Comparison of ENCODE assay signal across 1 cellular context in the genomic region with DNA sequence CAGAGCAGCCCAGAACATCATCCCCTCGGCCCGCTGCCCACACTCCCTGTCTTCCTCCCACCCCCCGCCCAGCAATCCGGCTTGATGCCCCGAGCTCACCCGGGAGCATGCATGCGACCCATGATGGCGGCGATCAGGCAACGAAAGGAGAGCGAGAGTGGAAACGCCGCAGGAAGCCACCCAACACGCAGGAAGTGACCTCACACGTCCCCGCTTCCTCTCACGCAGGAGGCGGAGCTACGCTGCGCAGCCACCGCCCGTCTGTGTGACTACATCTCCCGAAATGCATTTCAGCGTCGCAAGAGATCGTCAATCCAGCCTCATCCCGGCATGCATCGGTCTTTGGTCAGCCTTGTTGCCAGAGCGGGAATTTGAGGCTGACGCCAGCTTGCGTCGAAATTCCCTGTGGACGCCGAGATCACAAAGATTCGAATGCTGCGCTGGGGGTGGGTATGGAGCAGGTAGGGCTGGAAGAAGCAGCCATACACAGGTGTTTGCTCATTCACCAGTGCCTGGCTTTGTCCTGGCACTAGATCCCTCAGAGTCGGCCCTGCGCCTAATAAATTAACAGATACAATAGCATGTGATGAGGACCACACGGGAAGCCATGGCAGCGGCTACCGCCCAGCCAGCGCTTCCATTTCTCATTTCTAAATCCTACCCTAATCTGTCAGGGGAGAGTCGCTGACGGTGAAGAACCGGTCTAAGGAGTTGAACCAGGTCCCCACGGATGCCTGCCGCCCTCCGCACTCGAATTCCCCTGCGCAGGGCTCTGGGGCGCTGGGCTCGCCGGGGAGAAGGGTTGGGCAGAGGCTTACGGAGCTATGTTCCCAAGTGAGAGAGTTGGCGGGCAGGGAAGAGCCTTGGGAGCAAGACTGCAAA.
TF ChIP-seq lines count a peak whose summit lies in the region.

A gene (minus strand): TSS at position 148 of the 882 bp plus-strand sequence. CDS start 26 bp downstream, at position 122.

TF ChIP-seq in WTC11, 78 proteins besides CTCF, POLR2A, EP300 and RAD21 (continued from another document and continues in another):
- TF ChIP-seq, protein P1, sequence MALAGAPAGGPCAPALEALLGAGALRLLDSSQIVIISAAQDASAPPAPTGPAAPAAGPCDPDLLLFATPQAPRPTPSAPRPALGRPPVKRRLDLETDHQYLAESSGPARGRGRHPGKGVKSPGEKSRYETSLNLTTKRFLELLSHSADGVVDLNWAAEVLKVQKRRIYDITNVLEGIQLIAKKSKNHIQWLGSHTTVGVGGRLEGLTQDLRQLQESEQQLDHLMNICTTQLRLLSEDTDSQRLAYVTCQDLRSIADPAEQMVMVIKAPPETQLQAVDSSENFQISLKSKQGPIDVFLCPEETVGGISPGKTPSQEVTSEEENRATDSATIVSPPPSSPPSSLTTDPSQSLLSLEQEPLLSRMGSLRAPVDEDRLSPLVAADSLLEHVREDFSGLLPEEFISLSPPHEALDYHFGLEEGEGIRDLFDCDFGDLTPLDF (CRISPR knock-in tag; IDR thresholded peaks at IDR 0.05) = no peak
- peak; percentile 92 for TF ChIP-seq GABPB1 (CRISPR knock-in tag; IDR thresholded peaks at IDR 0.05)
- TF ChIP-seq JAZF1 (CRISPR knock-in tag; IDR thresholded peaks at IDR 0.05) = no peak
- TF ChIP-seq, protein P2, sequence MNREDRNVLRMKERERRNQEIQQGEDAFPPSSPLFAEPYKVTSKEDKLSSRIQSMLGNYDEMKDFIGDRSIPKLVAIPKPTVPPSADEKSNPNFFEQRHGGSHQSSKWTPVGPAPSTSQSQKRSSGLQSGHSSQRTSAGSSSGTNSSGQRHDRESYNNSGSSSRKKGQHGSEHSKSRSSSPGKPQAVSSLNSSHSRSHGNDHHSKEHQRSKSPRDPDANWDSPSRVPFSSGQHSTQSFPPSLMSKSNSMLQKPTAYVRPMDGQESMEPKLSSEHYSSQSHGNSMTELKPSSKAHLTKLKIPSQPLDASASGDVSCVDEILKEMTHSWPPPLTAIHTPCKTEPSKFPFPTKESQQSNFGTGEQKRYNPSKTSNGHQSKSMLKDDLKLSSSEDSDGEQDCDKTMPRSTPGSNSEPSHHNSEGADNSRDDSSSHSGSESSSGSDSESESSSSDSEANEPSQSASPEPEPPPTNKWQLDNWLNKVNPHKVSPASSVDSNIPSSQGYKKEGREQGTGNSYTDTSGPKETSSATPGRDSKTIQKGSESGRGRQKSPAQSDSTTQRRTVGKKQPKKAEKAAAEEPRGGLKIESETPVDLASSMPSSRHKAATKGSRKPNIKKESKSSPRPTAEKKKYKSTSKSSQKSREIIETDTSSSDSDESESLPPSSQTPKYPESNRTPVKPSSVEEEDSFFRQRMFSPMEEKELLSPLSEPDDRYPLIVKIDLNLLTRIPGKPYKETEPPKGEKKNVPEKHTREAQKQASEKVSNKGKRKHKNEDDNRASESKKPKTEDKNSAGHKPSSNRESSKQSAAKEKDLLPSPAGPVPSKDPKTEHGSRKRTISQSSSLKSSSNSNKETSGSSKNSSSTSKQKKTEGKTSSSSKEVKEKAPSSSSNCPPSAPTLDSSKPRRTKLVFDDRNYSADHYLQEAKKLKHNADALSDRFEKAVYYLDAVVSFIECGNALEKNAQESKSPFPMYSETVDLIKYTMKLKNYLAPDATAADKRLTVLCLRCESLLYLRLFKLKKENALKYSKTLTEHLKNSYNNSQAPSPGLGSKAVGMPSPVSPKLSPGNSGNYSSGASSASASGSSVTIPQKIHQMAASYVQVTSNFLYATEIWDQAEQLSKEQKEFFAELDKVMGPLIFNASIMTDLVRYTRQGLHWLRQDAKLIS (CRISPR knock-in tag; IDR thresholded peaks at IDR 0.05; ENCODE audit: borderline replicate concordance) = no peak
- TF ChIP-seq, protein P3, sequence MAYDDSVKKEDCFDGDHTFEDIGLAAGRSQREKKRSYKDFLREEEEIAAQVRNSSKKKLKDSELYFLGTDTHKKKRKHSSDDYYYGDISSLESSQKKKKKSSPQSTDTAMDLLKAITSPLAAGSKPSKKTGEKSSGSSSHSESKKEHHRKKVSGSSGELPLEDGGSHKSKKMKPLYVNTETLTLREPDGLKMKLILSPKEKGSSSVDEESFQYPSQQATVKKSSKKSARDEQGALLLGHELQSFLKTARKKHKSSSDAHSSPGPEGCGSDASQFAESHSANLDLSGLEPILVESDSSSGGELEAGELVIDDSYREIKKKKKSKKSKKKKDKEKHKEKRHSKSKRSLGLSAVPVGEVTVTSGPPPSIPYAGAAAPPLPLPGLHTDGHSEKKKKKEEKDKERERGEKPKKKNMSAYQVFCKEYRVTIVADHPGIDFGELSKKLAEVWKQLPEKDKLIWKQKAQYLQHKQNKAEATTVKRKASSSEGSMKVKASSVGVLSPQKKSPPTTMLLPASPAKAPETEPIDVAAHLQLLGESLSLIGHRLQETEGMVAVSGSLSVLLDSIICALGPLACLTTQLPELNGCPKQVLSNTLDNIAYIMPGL (CRISPR knock-in tag; IDR thresholded peaks at IDR 0.05) = peak; percentile 77; the same call in 1 of the 2 replicates
- TF ChIP-seq, protein P4, sequence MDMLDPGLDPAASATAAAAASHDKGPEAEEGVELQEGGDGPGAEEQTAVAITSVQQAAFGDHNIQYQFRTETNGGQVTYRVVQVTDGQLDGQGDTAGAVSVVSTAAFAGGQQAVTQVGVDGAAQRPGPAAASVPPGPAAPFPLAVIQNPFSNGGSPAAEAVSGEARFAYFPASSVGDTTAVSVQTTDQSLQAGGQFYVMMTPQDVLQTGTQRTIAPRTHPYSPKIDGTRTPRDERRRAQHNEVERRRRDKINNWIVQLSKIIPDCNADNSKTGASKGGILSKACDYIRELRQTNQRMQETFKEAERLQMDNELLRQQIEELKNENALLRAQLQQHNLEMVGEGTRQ (CRISPR knock-in tag; IDR thresholded peaks at IDR 0.05) = peak; percentile 55
- no peak for TF ChIP-seq PRRX2 (CRISPR knock-in tag; IDR thresholded peaks at IDR 0.05)
- TF ChIP-seq, protein P5, sequence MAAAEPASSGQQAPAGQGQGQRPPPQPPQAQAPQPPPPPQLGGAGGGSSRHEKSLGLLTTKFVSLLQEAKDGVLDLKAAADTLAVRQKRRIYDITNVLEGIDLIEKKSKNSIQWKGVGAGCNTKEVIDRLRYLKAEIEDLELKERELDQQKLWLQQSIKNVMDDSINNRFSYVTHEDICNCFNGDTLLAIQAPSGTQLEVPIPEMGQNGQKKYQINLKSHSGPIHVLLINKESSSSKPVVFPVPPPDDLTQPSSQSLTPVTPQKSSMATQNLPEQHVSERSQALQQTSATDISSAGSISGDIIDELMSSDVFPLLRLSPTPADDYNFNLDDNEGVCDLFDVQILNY (CRISPR knock-in tag; IDR thresholded peaks at IDR 0.05) = peak; percentile 97
- no peak for TF ChIP-seq MXD4 (CRISPR knock-in tag; IDR thresholded peaks at IDR 0.05; ENCODE audit: borderline replicate concordance)
- TF ChIP-seq, protein P6, sequence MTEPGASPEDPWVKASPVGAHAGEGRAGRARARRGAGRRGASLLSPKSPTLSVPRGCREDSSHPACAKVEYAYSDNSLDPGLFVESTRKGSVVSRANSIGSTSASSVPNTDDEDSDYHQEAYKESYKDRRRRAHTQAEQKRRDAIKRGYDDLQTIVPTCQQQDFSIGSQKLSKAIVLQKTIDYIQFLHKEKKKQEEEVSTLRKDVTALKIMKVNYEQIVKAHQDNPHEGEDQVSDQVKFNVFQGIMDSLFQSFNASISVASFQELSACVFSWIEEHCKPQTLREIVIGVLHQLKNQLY (CRISPR knock-in tag; IDR thresholded peaks at IDR 0.05) = no peak
- no peak for TF ChIP-seq ESRRA (CRISPR knock-in tag; IDR thresholded peaks at IDR 0.05; ENCODE audit: borderline replicate concordance)
- TF ChIP-seq, protein P7, sequence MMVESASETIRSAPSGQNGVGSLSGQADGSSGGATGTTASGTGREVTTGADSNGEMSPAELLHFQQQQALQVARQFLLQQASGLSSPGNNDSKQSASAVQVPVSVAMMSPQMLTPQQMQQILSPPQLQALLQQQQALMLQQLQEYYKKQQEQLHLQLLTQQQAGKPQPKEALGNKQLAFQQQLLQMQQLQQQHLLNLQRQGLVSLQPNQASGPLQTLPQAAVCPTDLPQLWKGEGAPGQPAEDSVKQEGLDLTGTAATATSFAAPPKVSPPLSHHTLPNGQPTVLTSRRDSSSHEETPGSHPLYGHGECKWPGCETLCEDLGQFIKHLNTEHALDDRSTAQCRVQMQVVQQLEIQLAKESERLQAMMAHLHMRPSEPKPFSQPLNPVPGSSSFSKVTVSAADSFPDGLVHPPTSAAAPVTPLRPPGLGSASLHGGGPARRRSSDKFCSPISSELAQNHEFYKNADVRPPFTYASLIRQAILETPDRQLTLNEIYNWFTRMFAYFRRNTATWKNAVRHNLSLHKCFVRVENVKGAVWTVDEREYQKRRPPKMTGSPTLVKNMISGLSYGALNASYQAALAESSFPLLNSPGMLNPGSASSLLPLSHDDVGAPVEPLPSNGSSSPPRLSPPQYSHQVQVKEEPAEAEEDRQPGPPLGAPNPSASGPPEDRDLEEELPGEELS (CRISPR knock-in tag; IDR thresholded peaks at IDR 0.05) = 0 out of 2 replicates have a peak, but pooled peaks have one; percentile 26
- TF ChIP-seq, protein P8, sequence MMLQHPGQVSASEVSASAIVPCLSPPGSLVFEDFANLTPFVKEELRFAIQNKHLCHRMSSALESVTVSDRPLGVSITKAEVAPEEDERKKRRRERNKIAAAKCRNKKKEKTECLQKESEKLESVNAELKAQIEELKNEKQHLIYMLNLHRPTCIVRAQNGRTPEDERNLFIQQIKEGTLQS (CRISPR knock-in tag; conservative IDR thresholded peaks at IDR 0.05) = no peak
- TF ChIP-seq KAT7 (CRISPR knock-in tag; IDR thresholded peaks at IDR 0.05; ENCODE audit: borderline replicate concordance) = no peak
- TF ChIP-seq, protein P9, sequence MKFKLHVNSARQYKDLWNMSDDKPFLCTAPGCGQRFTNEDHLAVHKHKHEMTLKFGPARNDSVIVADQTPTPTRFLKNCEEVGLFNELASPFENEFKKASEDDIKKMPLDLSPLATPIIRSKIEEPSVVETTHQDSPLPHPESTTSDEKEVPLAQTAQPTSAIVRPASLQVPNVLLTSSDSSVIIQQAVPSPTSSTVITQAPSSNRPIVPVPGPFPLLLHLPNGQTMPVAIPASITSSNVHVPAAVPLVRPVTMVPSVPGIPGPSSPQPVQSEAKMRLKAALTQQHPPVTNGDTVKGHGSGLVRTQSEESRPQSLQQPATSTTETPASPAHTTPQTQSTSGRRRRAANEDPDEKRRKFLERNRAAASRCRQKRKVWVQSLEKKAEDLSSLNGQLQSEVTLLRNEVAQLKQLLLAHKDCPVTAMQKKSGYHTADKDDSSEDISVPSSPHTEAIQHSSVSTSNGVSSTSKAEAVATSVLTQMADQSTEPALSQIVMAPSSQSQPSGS (CRISPR knock-in tag; IDR thresholded peaks at IDR 0.05; ENCODE audit: borderline replicate concordance, low read depth) = no peak
- no peak; the same call in 1 of the 2 replicates for TF ChIP-seq FOXJ3 (CRISPR knock-in tag; IDR thresholded peaks at IDR 0.05; ENCODE audit: borderline replicate concordance)
- TF ChIP-seq CREB1 (CRISPR knock-in tag; IDR thresholded peaks at IDR 0.05) = no peak
- TF ChIP-seq, protein P10, sequence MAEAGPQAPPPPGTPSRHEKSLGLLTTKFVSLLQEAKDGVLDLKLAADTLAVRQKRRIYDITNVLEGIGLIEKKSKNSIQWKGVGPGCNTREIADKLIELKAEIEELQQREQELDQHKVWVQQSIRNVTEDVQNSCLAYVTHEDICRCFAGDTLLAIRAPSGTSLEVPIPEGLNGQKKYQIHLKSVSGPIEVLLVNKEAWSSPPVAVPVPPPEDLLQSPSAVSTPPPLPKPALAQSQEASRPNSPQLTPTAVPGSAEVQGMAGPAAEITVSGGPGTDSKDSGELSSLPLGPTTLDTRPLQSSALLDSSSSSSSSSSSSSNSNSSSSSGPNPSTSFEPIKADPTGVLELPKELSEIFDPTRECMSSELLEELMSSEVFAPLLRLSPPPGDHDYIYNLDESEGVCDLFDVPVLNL (CRISPR knock-in tag; IDR thresholded peaks at IDR 0.05; ENCODE audit: borderline replicate concordance, low read depth) = peak; percentile 94
- TF ChIP-seq, protein P11, sequence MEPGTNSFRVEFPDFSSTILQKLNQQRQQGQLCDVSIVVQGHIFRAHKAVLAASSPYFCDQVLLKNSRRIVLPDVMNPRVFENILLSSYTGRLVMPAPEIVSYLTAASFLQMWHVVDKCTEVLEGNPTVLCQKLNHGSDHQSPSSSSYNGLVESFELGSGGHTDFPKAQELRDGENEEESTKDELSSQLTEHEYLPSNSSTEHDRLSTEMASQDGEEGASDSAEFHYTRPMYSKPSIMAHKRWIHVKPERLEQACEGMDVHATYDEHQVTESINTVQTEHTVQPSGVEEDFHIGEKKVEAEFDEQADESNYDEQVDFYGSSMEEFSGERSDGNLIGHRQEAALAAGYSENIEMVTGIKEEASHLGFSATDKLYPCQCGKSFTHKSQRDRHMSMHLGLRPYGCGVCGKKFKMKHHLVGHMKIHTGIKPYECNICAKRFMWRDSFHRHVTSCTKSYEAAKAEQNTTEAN (CRISPR knock-in tag; IDR thresholded peaks at IDR 0.05) = no peak; the same call in 1 of the 2 replicates
- 0 out of 2 replicates have a peak, but pooled peaks have one; percentile 21 for TF ChIP-seq ZNF138 (CRISPR knock-in tag; conservative IDR thresholded peaks at IDR 0.05)
- TF ChIP-seq, protein P12, sequence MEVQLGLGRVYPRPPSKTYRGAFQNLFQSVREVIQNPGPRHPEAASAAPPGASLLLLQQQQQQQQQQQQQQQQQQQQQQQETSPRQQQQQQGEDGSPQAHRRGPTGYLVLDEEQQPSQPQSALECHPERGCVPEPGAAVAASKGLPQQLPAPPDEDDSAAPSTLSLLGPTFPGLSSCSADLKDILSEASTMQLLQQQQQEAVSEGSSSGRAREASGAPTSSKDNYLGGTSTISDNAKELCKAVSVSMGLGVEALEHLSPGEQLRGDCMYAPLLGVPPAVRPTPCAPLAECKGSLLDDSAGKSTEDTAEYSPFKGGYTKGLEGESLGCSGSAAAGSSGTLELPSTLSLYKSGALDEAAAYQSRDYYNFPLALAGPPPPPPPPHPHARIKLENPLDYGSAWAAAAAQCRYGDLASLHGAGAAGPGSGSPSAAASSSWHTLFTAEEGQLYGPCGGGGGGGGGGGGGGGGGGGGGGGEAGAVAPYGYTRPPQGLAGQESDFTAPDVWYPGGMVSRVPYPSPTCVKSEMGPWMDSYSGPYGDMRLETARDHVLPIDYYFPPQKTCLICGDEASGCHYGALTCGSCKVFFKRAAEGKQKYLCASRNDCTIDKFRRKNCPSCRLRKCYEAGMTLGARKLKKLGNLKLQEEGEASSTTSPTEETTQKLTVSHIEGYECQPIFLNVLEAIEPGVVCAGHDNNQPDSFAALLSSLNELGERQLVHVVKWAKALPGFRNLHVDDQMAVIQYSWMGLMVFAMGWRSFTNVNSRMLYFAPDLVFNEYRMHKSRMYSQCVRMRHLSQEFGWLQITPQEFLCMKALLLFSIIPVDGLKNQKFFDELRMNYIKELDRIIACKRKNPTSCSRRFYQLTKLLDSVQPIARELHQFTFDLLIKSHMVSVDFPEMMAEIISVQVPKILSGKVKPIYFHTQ (CRISPR knock-in tag; IDR thresholded peaks at IDR 0.05) = peak; percentile 61; the same call in 1 of the 2 replicates
- no peak for TF ChIP-seq ZNF396 (CRISPR knock-in tag; IDR thresholded peaks at IDR 0.05; ENCODE audit: borderline replicate concordance)
- TF ChIP-seq, protein P13, sequence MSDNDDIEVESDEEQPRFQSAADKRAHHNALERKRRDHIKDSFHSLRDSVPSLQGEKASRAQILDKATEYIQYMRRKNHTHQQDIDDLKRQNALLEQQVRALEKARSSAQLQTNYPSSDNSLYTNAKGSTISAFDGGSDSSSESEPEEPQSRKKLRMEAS (CRISPR knock-in tag; IDR thresholded peaks at IDR 0.05) = peak; percentile 98
- TF ChIP-seq TP53 (CRISPR knock-in tag; IDR thresholded peaks at IDR 0.05) = no peak
- peak; percentile 75; the same call in 1 of the 2 replicates for TF ChIP-seq ZNF232 (CRISPR knock-in tag; IDR thresholded peaks at IDR 0.05)
